Comparison of ENCODE assay signal across 21 cellular contexts in the genomic region with DNA sequence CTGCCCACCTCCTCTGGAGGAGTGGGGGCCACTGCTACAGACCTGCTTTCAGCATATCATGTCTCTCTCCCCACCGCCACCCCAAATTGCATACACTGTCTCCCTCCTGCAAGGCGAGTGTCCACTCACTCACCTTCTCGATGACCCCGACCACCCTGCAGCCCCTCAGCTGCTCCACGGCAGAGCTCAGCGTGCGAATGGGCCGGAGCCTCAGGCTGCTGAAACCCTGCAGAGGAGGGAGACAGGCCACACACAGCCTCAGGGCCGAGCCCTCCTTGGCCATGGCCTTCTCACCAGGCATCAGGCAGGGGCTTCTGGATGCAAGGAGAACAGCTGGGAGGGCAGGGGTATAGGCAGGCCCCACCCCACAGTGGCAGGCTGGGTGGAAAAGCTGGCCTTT. TPM values are rescaled to one million over a fixed set of nuclear protein-coding genes. Genes with fewer than 3 reads are reported as not detected.
DNase-seq lines count a peak whose midpoint lies in the region; ATAC-seq and TF ChIP-seq lines count a peak whose summit lies in the region.
"Had no signal": no experiment of that assay in that cellular context is flagged by ENCODE, and none has a peak within 500 bp of the region (broad histone marks: within the 10 kb centered on the region; RNA-seq: fewer than 3 reads in every experiment).

No MANE protein-coding gene starts in this region.

- peaks cover 4% of the 10 kb centered on the region for H3K36me3 Mint-ChIP-seq in activated naive CD4-positive, alpha-beta T cell treated with anti-CD3 and anti-CD28 coated beads for 36 hours (ENCODE audit: low read depth)

- TF ChIP-seq CTCF in right atrium auricular region (IDR thresholded peaks at IDR 0.05), result no peak
- TF ChIP-seq CTCF in transverse colon (IDR thresholded peaks at IDR 0.05), result no peak

- no peaks in the 10 kb centered on the region for H3K27me3 Mint-ChIP-seq in activated naive CD4-positive, alpha-beta T cell treated with anti-CD3 and anti-CD28 coated beads for 36 hours (ENCODE audit: low read depth)

- TF ChIP-seq POLR2A in transverse colon (IDR thresholded peaks at IDR 0.05), result no peak

- H3K36me3 ChIP-seq in right atrium auricular region (no peaks in the 10 kb centered on the region), transverse colon (no peaks in the 10 kb centered on the region)
- H3K36me3 ChIP-seq: Peyer's patch had no signal

- no peak for TF ChIP-seq EP300 in transverse colon (IDR thresholded peaks at IDR 0.05; ENCODE audit: low read depth)

- H3K9me3 Mint-ChIP-seq in activated naive CD4-positive, alpha-beta T cell treated with anti-CD3 and anti-CD28 coated beads for 36 hours, result no peaks in the 10 kb centered on the region
- H3K9me3 Mint-ChIP-seq: CD4-positive, alpha-beta T cell had no signal

- 89% methylated on average over 9 of the region's 9 CpGs; no CpG with 5 or more reads in 1 of the 2 donors for WGBS in transverse colon (ENCODE audit: low coverage in 1 of 2), 2 donors

- no peak overlapping the region for H3K27ac Mint-ChIP-seq in activated naive CD4-positive, alpha-beta T cell treated with anti-CD3 and anti-CD28 coated beads for 36 hours
- H3K27ac Mint-ChIP-seq: CD4-positive, alpha-beta T cell had no signal

- no peak for ATAC-seq in left ventricle myocardium superior
- ATAC-seq: A549 had no signal

- peak overlapping the region; percentile 71 to 83 for H3K27ac ChIP-seq in right atrium auricular region
- H3K27ac ChIP-seq in layer of hippocampus (ENCODE audit: low read depth, low read length), result peak overlapping the region; percentile 52
- H3K27ac ChIP-seq in temporal lobe (ENCODE audit: low read depth, low read length), result peak overlapping the region; percentile 2
- H3K27ac ChIP-seq in transverse colon, result no peak overlapping the region
- H3K27ac ChIP-seq: A549, Peyer's patch had no signal

- in situ Hi-C loops in transverse colon (cut with MboI; ENCODE audit: low pct_ligation_motif_present in 1 of 4, low pct_unique_long_range_greater_than_20kb in 1 of 4, low sequenced_read_pairs in 3 of 4), result loop anchor here in 1 of 4 donors (10.0 kb wide), 1 partner anchor 54 kb away; no protein-coding TSS in a partner anchor

- H3K4me3 Mint-ChIP-seq in activated naive CD4-positive, alpha-beta T cell treated with anti-CD3 and anti-CD28 coated beads for 36 hours, result no peak overlapping the region
- H3K4me3 Mint-ChIP-seq: CD4-positive, alpha-beta T cell had no signal

- intact Hi-C loops in left ventricle myocardium superior (cut with micrococcal nuclease), result loop anchor here (10.0 kb wide), 1 partner anchor 166 kb away; no protein-coding TSS in a partner anchor
- intact Hi-C loops in transverse colon (cut with DNase I; ENCODE audit: low total_unique reads), result no loop called here
- intact Hi-C loops in activated naive CD4-positive, alpha-beta T cell treated with anti-CD3 and anti-CD28 coated beads for 36 hours (cut with micrococcal nuclease), result no loop called here

- H3K4me1 ChIP-seq in right atrium auricular region (peaks cover 0 to 44% of the 10 kb centered on the region in 2 donors), transverse colon (peaks cover 0 to 21% (median 7%) of the 10 kb centered on the region in 4 donors)
- H3K4me1 ChIP-seq: A549 had no signal

- H3K27me3 ChIP-seq in right atrium auricular region, result no peaks in the 10 kb centered on the region
- no peaks in the 10 kb centered on the region for H3K27me3 ChIP-seq in layer of hippocampus (ENCODE audit: control insufficient read depth, insufficient read depth, low read length)
- H3K27me3 ChIP-seq in transverse colon, result no peaks in the 10 kb centered on the region
- H3K27me3 ChIP-seq: Peyer's patch had no signal

- CTCF ChIA-PET in activated naive CD4-positive, alpha-beta T cell treated with anti-CD3 and anti-CD28 coated beads for 36 hours (lab: Charles Lee), result interaction anchor here (0.6 to 2.3 kb wide), 3 partner anchors 13 to 71 kb away, joined by 4 to 19 read pairs (median 7); no protein-coding TSS in a partner anchor

- H3K9me3 ChIP-seq in right atrium auricular region, result no peaks in the 10 kb centered on the region
- H3K9me3 ChIP-seq in transverse colon, result no peaks in the 10 kb centered on the region
- H3K9me3 ChIP-seq: A549, Peyer's patch had no signal

- peaks cover 8% of the 10 kb centered on the region for H3K4me1 Mint-ChIP-seq in activated naive CD4-positive, alpha-beta T cell treated with anti-CD3 and anti-CD28 coated beads for 36 hours (ENCODE audit: low read depth)

- H3K4me3 ChIP-seq in right atrium auricular region (no peak overlapping the region), transverse colon (no peak overlapping the region)
- H3K4me3 ChIP-seq: A549, Peyer's patch had no signal

- DNase-seq in right atrium auricular region (ENCODE audit: low spot score) (no peak), left ventricle myocardium superior (no peak), transverse colon (no peak), HCEC 1CT (no peak)
- DNase-seq in activated naive CD4-positive, alpha-beta T cell treated with anti-CD3 and anti-CD28 coated beads for 36 hours, result no peak
- DNase-seq: CD4-positive, alpha-beta T cell; DMS153; GDM1; H7; NCI-H1417 treated with DMSO at 0.1 percent for 48 hours; NCI-H2029 treated with DMSO at 0.1 percent for 48 hours; NCI-H2171 treated with DMSO at 0.1 percent for 48 hours; NCI-H526 treated with DMSO at 0.1 percent for 48 hours; SHP77 had no signal

RNA-seq across cellular contexts. Expression of gene RPS6KL1, which starts 4.7 kb away (rescaled TPM):
- total RNA-seq in right atrium auricular region (10 to 100 TPM in 1 of 2 donors, 1 to 10 TPM in 1; 7.6 to 10.3 TPM), left ventricle myocardium superior (18.6 TPM), temporal lobe (18.4 TPM), transverse colon (10 to 100 TPM in 1 of 4 donors, 1 to 10 TPM in 2, not detected in 1; 6.4 to 54.1 (median 9.3) TPM)
- 1 to 10 TPM; 4.5 to 6.8 TPM for total RNA-seq in activated naive CD4-positive, alpha-beta T cell treated with anti-CD3 and anti-CD28 coated beads for 36 hours
- total RNA-seq: M059J had no signal

RNA-seq across cellular contexts. Expression of gene DLST, which starts 36.7 kb away (rescaled TPM):
- total RNA-seq in right atrium auricular region (100 to 1,000 TPM in 1 of 2 donors, 10 to 100 TPM in 1; 71.1 to 105 TPM), left ventricle myocardium superior (241 TPM), temporal lobe (30.7 TPM), transverse colon (100 to 1,000 TPM in 3 of 4 donors, 10 to 100 TPM in 1; 65.1 to 135 (median 103) TPM)
- total RNA-seq in activated naive CD4-positive, alpha-beta T cell treated with anti-CD3 and anti-CD28 coated beads for 36 hours, result 100 to 1,000 TPM; 126 to 132 TPM

RNA-seq across cellular contexts. Expression of gene PGF, which starts 37.0 kb away (rescaled TPM):
- 1 to 10 TPM; 3.3 to 7.0 TPM for total RNA-seq in right atrium auricular region
- total RNA-seq in left ventricle myocardium superior, result 4.9 TPM
- total RNA-seq in temporal lobe, result 1.7 TPM
- total RNA-seq in transverse colon, result 10 to 100 TPM in 2 of 4 donors, 1 to 10 TPM in 1, not detected in 1; 9.7 to 10.5 (median 10.1) TPM
- under 1 TPM in 1 of 2 experiments, not detected in 1; 0.10 TPM for total RNA-seq in activated naive CD4-positive, alpha-beta T cell treated with anti-CD3 and anti-CD28 coated beads for 36 hours

RNA-seq across cellular contexts. Expression of gene PROX2, which starts 42.4 kb away (rescaled TPM):
- total RNA-seq in right atrium auricular region (not detected), left ventricle myocardium superior (not detected), temporal lobe (not detected), transverse colon (under 1 TPM in 1 of 4 donors, not detected in 3; 0.79 TPM)
- total RNA-seq in activated naive CD4-positive, alpha-beta T cell treated with anti-CD3 and anti-CD28 coated beads for 36 hours, result under 1 TPM; 0.07 to 0.41 TPM
- total RNA-seq: Daoy, H7, HT-29, M059J, Peyer's patch had no signal

Comparison
In these comparisons a context has a peak if more than half of its experiments do, and no peak if none do; other contexts are left out.
1. H3K27ac ChIP-seq: peak in right atrium auricular region (2 of 2), layer of hippocampus (single experiment) and temporal lobe (single experiment); none in transverse colon (0 of 4).